ENCODE assay signal across 8 cellular contexts in genomic region chr9:37582548-37583157, GRCh38. TPM values are rescaled to one million over a fixed set of nuclear protein-coding genes. Genes with fewer than 3 reads are reported as not detected.
DNase-seq lines count a peak whose midpoint lies in the region; ATAC-seq and TF ChIP-seq lines count a peak whose summit lies in the region.

No MANE protein-coding gene starts in this region.

- no peak overlapping the region for H3K4me3 Mint-ChIP-seq in activated CD4-positive, alpha-beta T cell treated with anti-CD3 and anti-CD28 coated beads, Interleukin-2, amount 10 ng/mL, durations not matched to agents 24 days and 14 days
- H3K4me3 Mint-ChIP-seq in T-helper 2 cell treated with Interferon-gamma antibody and Interleukin-4, amounts not matched to agents 5 μg/mL and 100 μg/mL, for 36 hours = no peak overlapping the region

- H3K27ac Mint-ChIP-seq in activated CD4-positive, alpha-beta T cell treated with anti-CD3 and anti-CD28 coated beads, Interleukin-2, amount 10 ng/mL, durations not matched to agents 24 days and 14 days = peak overlapping the region; percentile 0
- no peak overlapping the region for H3K27ac Mint-ChIP-seq in T-helper 2 cell treated with Interferon-gamma antibody and Interleukin-4, amounts not matched to agents 5 μg/mL and 100 μg/mL, for 36 hours

- intact Hi-C loops in activated CD4-positive, alpha-beta T cell treated with anti-CD3 and anti-CD28 coated beads, Interleukin-2, amount 10 ng/mL, durations not matched to agents 24 days and 14 days (cut with micrococcal nuclease) = no loop called here
- intact Hi-C loops in body of pancreas (cut with DNase I) (no loop called here), transverse colon (cut with DNase I; ENCODE audit: low total_unique reads) (no loop called here)

- peak; percentile 59 for DNase-seq in activated CD4-positive, alpha-beta T cell treated with anti-CD3 and anti-CD28 coated beads, Interleukin-2, amount 10 ng/mL, durations not matched to agents 24 days and 14 days
- no peak for DNase-seq in activated CD4-positive, alpha-beta T cell treated with anti-CD3 and anti-CD28 coated beads, Interleukin-2, amount 50 U/mL, for 1 hour
- peak; percentile 39 for DNase-seq in NCI-H1694 (lab: John Stamatoyannopoulos, UW)
- peak in 1 of 4 donors; percentile 31 for DNase-seq in body of pancreas
- DNase-seq in kidney epithelial cell (ENCODE audit: low read depth) = peak; percentile 43
- no peak for DNase-seq in transverse colon
- no peak for DNase-seq in T-helper 2 cell treated with Interferon-gamma antibody and Interleukin-4, amounts not matched to agents 5 μg/mL and 100 μg/mL, for 36 hours (ENCODE audit: low spot score)

- H3K4me1 Mint-ChIP-seq in activated CD4-positive, alpha-beta T cell treated with anti-CD3 and anti-CD28 coated beads, Interleukin-2, amount 10 ng/mL, durations not matched to agents 24 days and 14 days = peaks cover 8% of the 10 kb centered on the region
- peaks cover 6% of the 10 kb centered on the region for H3K4me1 Mint-ChIP-seq in T-helper 2 cell treated with Interferon-gamma antibody and Interleukin-4, amounts not matched to agents 5 μg/mL and 100 μg/mL, for 36 hours (ENCODE audit: low read depth)

- in situ Hi-C loops in transverse colon (cut with MboI; ENCODE audit: low pct_ligation_motif_present in 1 of 4, low pct_unique_long_range_greater_than_20kb in 1 of 4, low sequenced_read_pairs in 3 of 4) = loop anchor here in 1 of 4 donors (25.0 kb wide), 3 partner anchors 205 to 480 kb away; partner anchors contain the start of genes EXOSC3, SHB and SLC25A51

- TF ChIP-seq POLR2A in body of pancreas (IDR thresholded peaks at IDR 0.05) (no peak), transverse colon (IDR thresholded peaks at IDR 0.05) (no peak)

- H3K27me3 Mint-ChIP-seq in activated CD4-positive, alpha-beta T cell treated with anti-CD3 and anti-CD28 coated beads, Interleukin-2, amount 10 ng/mL, durations not matched to agents 24 days and 14 days = no peaks in the 10 kb centered on the region
- H3K27me3 Mint-ChIP-seq in T-helper 2 cell treated with Interferon-gamma antibody and Interleukin-4, amounts not matched to agents 5 μg/mL and 100 μg/mL, for 36 hours (ENCODE audit: low read depth) = no peaks in the 10 kb centered on the region

- TF ChIP-seq EP300 in transverse colon (IDR thresholded peaks at IDR 0.05; ENCODE audit: low read depth) = no peak

- H3K36me3 ChIP-seq in body of pancreas (replicated peaks in 1 of 2; ENCODE audit: insufficient read depth in 1 of 2, low read depth in 2 of 2) (peaks cover 5 to 17% of the 10 kb centered on the region in 2 donors), kidney epithelial cell (ENCODE audit: control insufficient read depth, insufficient read depth, low read length) (no peaks in the 10 kb centered on the region), transverse colon (peaks cover 0 to 22% (median 7%) of the 10 kb centered on the region in 4 donors)

- ATAC-seq in body of pancreas (peak; percentile 62), HG02763 (IDR thresholded peaks at IDR 0.05; ENCODE audit: unreplicated experiment) (no peak)

- H3K9me3 ChIP-seq in body of pancreas (no peaks in the 10 kb centered on the region), transverse colon (no peaks in the 10 kb centered on the region)

- H3K4me1 ChIP-seq in body of pancreas = no peaks in the 10 kb centered on the region
- H3K4me1 ChIP-seq in transverse colon = peaks cover 0 to 28% (median 4%) of the 10 kb centered on the region in 4 donors

- no peaks in the 10 kb centered on the region for H3K27me3 ChIP-seq in body of pancreas
- H3K27me3 ChIP-seq in kidney epithelial cell (ENCODE audit: control insufficient read depth, insufficient read depth, low read length) = no peaks in the 10 kb centered on the region
- H3K27me3 ChIP-seq in transverse colon = no peaks in the 10 kb centered on the region

- H3K27ac ChIP-seq in body of pancreas = peak overlapping the region in 1 of 4 donors; percentile 4
- H3K27ac ChIP-seq in transverse colon = peak overlapping the region; percentile 25 to 63 (median 57)

- H3K9me3 Mint-ChIP-seq in activated CD4-positive, alpha-beta T cell treated with anti-CD3 and anti-CD28 coated beads, Interleukin-2, amount 10 ng/mL, durations not matched to agents 24 days and 14 days = no peaks in the 10 kb centered on the region
- no peaks in the 10 kb centered on the region for H3K9me3 Mint-ChIP-seq in T-helper 2 cell treated with Interferon-gamma antibody and Interleukin-4, amounts not matched to agents 5 μg/mL and 100 μg/mL, for 36 hours

- H3K4me3 ChIP-seq in body of pancreas (no peak overlapping the region), kidney epithelial cell (ENCODE audit: low read depth, low read length) (no peak overlapping the region), transverse colon (no peak overlapping the region)

- peaks cover 49% of the 10 kb centered on the region for H3K36me3 Mint-ChIP-seq in activated CD4-positive, alpha-beta T cell treated with anti-CD3 and anti-CD28 coated beads, Interleukin-2, amount 10 ng/mL, durations not matched to agents 24 days and 14 days (ENCODE audit: low read depth)
- H3K36me3 Mint-ChIP-seq in T-helper 2 cell treated with Interferon-gamma antibody and Interleukin-4, amounts not matched to agents 5 μg/mL and 100 μg/mL, for 36 hours (ENCODE audit: low read depth) = peaks cover 34% of the 10 kb centered on the region

- WGBS in body of pancreas, 2 donors = 65 to 67% methylated on average over 6 of the region's 6 CpGs
- 62 to 67% methylated on average over 6 of the region's 6 CpGs for WGBS in transverse colon (ENCODE audit: low coverage in 1 of 2), 2 donors

- TF ChIP-seq CTCF in body of pancreas (IDR thresholded peaks at IDR 0.05) = peak; percentile 26 to 77 (median 66)
- TF ChIP-seq CTCF in kidney epithelial cell (IDR thresholded peaks at IDR 0.05; ENCODE audit: insufficient read depth, low read length, poor library complexity, severe bottlenecking) = peak; percentile 65
- peak; percentile 63 to 81 (median 76) for TF ChIP-seq CTCF in transverse colon (IDR thresholded peaks at IDR 0.05)

RNA-seq across cellular contexts. Expression of gene FBXO10, which starts 6.5 kb away (rescaled TPM):
- total RNA-seq in activated CD4-positive, alpha-beta T cell treated with anti-CD3 and anti-CD28 coated beads, Interleukin-2, amount 10 ng/mL, durations not matched to agents 24 days and 14 days = 1.9 and 2.7 TPM in 2 replicates
- 10 to 100 TPM; 13.2 to 15.3 TPM for total RNA-seq in body of pancreas
- 13.2 and 16.9 TPM in 2 replicates for total RNA-seq in kidney epithelial cell
- 10 to 100 TPM in 1 of 4 donors, 1 to 10 TPM in 3; 4.2 to 16.5 (median 6.8) TPM for total RNA-seq in transverse colon

RNA-seq across cellular contexts. Expression of gene TOMM5, which starts 9.7 kb away (rescaled TPM):
- total RNA-seq in activated CD4-positive, alpha-beta T cell treated with anti-CD3 and anti-CD28 coated beads, Interleukin-2, amount 10 ng/mL, durations not matched to agents 24 days and 14 days = 186 and 193 TPM in 2 replicates
- total RNA-seq in body of pancreas = 10 to 100 TPM; 37.6 to 48.8 TPM
- 111 and 127 TPM in 2 replicates for total RNA-seq in kidney epithelial cell
- total RNA-seq in transverse colon = 10 to 100 TPM; 14.3 to 70.3 (median 63.1) TPM

Comparison
In these comparisons a context has a peak if more than half of its experiments do, and no peak if none do; other contexts are left out.
1. DNase-seq: peak in activated CD4-positive, alpha-beta T cell treated with anti-CD3 and anti-CD28 coated beads, Interleukin-2, amount 10 ng/mL, durations not matched to agents 24 days and 14 days (single experiment), NCI-H1694 (single experiment) and kidney epithelial cell (single experiment); none in activated CD4-positive, alpha-beta T cell treated with anti-CD3 and anti-CD28 coated beads, Interleukin-2, amount 50 U/mL, for 1 hour (single experiment), transverse colon (single experiment) and T-helper 2 cell treated with Interferon-gamma antibody and Interleukin-4, amounts not matched to agents 5 μg/mL and 100 μg/mL, for 36 hours (single experiment).
2. Peak in every context shown above with its lines, with median percentiles within 50 percentile points of each other: CTCF ChIP-seq.